32 cellular contexts compared by ENCODE assay signal in the genomic region with DNA sequence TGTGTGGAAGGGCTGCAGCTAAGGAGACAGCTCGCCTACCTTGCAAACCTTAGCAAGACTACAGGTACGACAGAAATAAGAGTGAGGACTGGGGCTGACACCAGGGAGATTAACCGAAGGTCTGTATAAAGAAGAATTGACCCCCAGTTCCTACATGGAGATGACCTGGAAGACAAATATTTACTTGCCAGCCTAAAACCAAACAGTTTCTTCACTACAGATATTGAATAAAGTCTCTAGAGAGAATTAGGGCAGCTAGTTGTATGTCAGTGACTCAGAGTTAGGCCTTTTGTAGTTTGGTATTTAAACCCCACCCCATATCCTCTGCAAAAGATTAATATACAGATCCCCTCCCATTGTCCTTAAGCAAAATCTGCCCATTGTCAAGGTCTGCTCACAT. TPM values are rescaled to one million over a fixed set of nuclear protein-coding genes. Genes with fewer than 3 reads are reported as not detected.
"Had no signal": no experiment of that assay in that cellular context is flagged by ENCODE, and none has a peak within 500 bp of the region (broad histone marks: within the 10 kb centered on the region; RNA-seq: fewer than 3 reads in every experiment).

No MANE protein-coding gene starts in this region.

- H3K9me3 Mint-ChIP-seq: activated CD4-positive, alpha-beta T cell treated with anti-CD3 and anti-CD28 coated beads, Interleukin-2, amount 10 ng/mL, durations not matched to agents 24 days and 14 days; activated CD8-positive, alpha-beta T cell treated with anti-CD3 and anti-CD28 coated beads for 36 hours; activated naive CD8-positive, alpha-beta T cell treated with anti-CD3 and anti-CD28 coated beads for 36 hours; activated T-helper 17 cell treated with anti-CD3 and anti-CD28 coated beads, Interleukin-2, amount 50 U/mL, for 72 hours; central memory CD8-positive, alpha-beta T cell had no signal

- H3K36me3 Mint-ChIP-seq: activated naive CD8-positive, alpha-beta T cell treated with anti-CD3 and anti-CD28 coated beads for 36 hours had no signal

- H3K4me2 ChIP-seq: KMS-11 had no signal

- H3K9ac ChIP-seq: KMS-11 had no signal

- ATAC-seq: activated CD8-positive, alpha-beta T cell treated with anti-CD3 and anti-CD28 coated beads for 36 hours; activated T-cell treated with anti-CD3 and anti-CD28 coated beads, Interleukin-2, amount 50 U/mL, for 72 hours; activated T-helper 17 cell treated with anti-CD3 and anti-CD28 coated beads, Interleukin-2, amount 50 U/mL, for 72 hours; PC-3 had no signal

- H3K36me3 ChIP-seq: cardiac muscle cell, Peyer's patch had no signal

- H3K4me1 ChIP-seq: Peyer's patch had no signal

- H3K4me1 Mint-ChIP-seq: activated CD4-positive, alpha-beta T cell treated with anti-CD3 and anti-CD28 coated beads, Interleukin-2, amount 10 ng/mL, durations not matched to agents 24 days and 14 days; activated naive CD8-positive, alpha-beta T cell treated with anti-CD3 and anti-CD28 coated beads for 36 hours; activated T-helper 17 cell treated with anti-CD3 and anti-CD28 coated beads, Interleukin-2, amount 50 U/mL, for 72 hours; central memory CD8-positive, alpha-beta T cell had no signal

- H3K27me3 ChIP-seq: cardiac muscle cell, Peyer's patch had no signal

- H3K27ac Mint-ChIP-seq: activated CD4-positive, alpha-beta T cell treated with anti-CD3 and anti-CD28 coated beads, Interleukin-2, amount 10 ng/mL, durations not matched to agents 24 days and 14 days; activated CD8-positive, alpha-beta T cell treated with anti-CD3 and anti-CD28 coated beads for 36 hours; activated naive CD8-positive, alpha-beta T cell treated with anti-CD3 and anti-CD28 coated beads for 36 hours; activated T-cell treated with anti-CD3 and anti-CD28 coated beads, Interleukin-2, amount 50 U/mL, for 72 hours; activated T-helper 17 cell treated with anti-CD3 and anti-CD28 coated beads, Interleukin-2, amount 50 U/mL, for 72 hours had no signal

- H3K27me3 Mint-ChIP-seq: activated CD8-positive, alpha-beta T cell treated with anti-CD3 and anti-CD28 coated beads for 36 hours had no signal

- H3K27ac ChIP-seq: cardiac muscle cell, KMS-11, Peyer's patch had no signal

- H3K4me3 ChIP-seq: cardiac muscle cell, Peyer's patch had no signal

- FAIRE-seq: TTC549 had no signal

- H3K9me3 ChIP-seq: Peyer's patch had no signal

- DNase-seq: activated CD4-positive, alpha-beta T cell treated with anti-CD3 and anti-CD28 coated beads, Interleukin-2, amount 10 ng/mL, durations not matched to agents 24 days and 14 days; activated CD4-positive, alpha-beta T cell treated with anti-CD3 and anti-CD28 coated beads, Interleukin-2, amount 50 U/mL, for 4 hours; activated CD8-positive, alpha-beta T cell treated with anti-CD3 and anti-CD28 coated beads for 36 hours; activated effector memory CD4-positive, alpha-beta T cell treated with anti-CD3 and anti-CD28 coated beads, Interleukin-2, amount 50 U/mL, for 16 hours; activated naive CD4-positive, alpha-beta T cell; activated naive CD4-positive, alpha-beta T cell treated with anti-CD3 and anti-CD28 coated beads, Interleukin-2, amount 50 U/mL, for 16 hours; activated naive CD8-positive, alpha-beta T cell treated with anti-CD3 and anti-CD28 coated beads for 36 hours; activated T-cell treated with anti-CD3 and anti-CD28 coated beads, Interleukin-2, amount 50 U/mL, for 1 hour; activated T-cell treated with anti-CD3 and anti-CD28 coated beads, Interleukin-2, amount 50 U/mL, for 72 hours; amniotic stem cell; aorta; NCI-H1092 treated with DMSO at 0.1 percent for 48 hours; NCI-H1417; NCI-H146; NCI-H187; NCI-H2029 treated with DMSO at 0.1 percent for 48 hours; NCI-H2107; NCI-H2171; NCI-H510A; NCI-H526; PC-3; Peyer's patch; RPMI8226; SW 1271; T1000 had no signal

- H3K4me3 Mint-ChIP-seq: activated CD4-positive, alpha-beta T cell treated with anti-CD3 and anti-CD28 coated beads, Interleukin-2, amount 10 ng/mL, durations not matched to agents 24 days and 14 days; activated CD8-positive, alpha-beta T cell treated with anti-CD3 and anti-CD28 coated beads for 36 hours; activated naive CD8-positive, alpha-beta T cell treated with anti-CD3 and anti-CD28 coated beads for 36 hours; activated T-cell treated with anti-CD3 and anti-CD28 coated beads, Interleukin-2, amount 50 U/mL, for 72 hours; activated T-helper 17 cell treated with anti-CD3 and anti-CD28 coated beads, Interleukin-2, amount 50 U/mL, for 72 hours; central memory CD8-positive, alpha-beta T cell had no signal

RNA-seq across cellular contexts. Expression of gene FRMPD3, which starts 28.1 kb away (rescaled TPM):
- total RNA-seq: activated CD4-positive, alpha-beta T cell treated with anti-CD3 and anti-CD28 coated beads, Interleukin-2, amount 10 ng/mL, durations not matched to agents 24 days and 14 days; activated CD8-positive, alpha-beta memory T cell treated with anti-CD3 and anti-CD28 coated beads for 36 hours; activated CD8-positive, alpha-beta T cell treated with anti-CD3 and anti-CD28 coated beads for 36 hours; activated naive CD8-positive, alpha-beta T cell treated with anti-CD3 and anti-CD28 coated beads for 36 hours; activated T-cell treated with anti-CD3 and anti-CD28 coated beads, Interleukin-2, amount 50 U/mL, for 72 hours; activated T-helper 17 cell treated with anti-CD3 and anti-CD28 coated beads, Interleukin-2, amount 50 U/mL, for 72 hours; T-helper 1 cell treated with Interleukin-12 subunit alpha and Interleukin-12 subunit beta and Interleukin-4 antibody, amounts not matched to agents 30 ng/mL and 1 ng/mL, for 36 hours had no signal
- polyA plus RNA-seq: aorta had no signal
